Comparison of ENCODE assay signal across 13 cellular contexts in genomic region chrX:13373027-13373806, GRCh38. TPM values are rescaled to one million over a fixed set of nuclear protein-coding genes. Genes with fewer than 3 reads are reported as not detected.
DNase-seq lines count a peak whose midpoint lies in the region.
"Had no signal": no experiment of that assay in that cellular context is flagged by ENCODE, and none has a peak within 500 bp of the region (broad histone marks: within the 10 kb centered on the region; RNA-seq: fewer than 3 reads in every experiment).

No MANE protein-coding gene starts in this region.

- WGBS in esophagus, 2 donors = 61 to 77% methylated on average over 5 of the region's 5 CpGs

- no peaks in the 10 kb centered on the region for H3K4me1 ChIP-seq in esophagus (ENCODE audit: control insufficient read depth in 2 of 2, insufficient read depth in 2 of 2, low read length in 1 of 2)
- peaks cover 0 to 2% (median 2%) of the 10 kb centered on the region in 3 donors for H3K4me1 ChIP-seq in skeletal muscle tissue (ENCODE audit: control insufficient read depth in 3 of 3, insufficient read depth in 3 of 3, low read length in 3 of 3)
- H3K4me1 ChIP-seq in Karpas-422 (ENCODE audit: low read length) = no peaks in the 10 kb centered on the region

- H3K9me3 ChIP-seq in MG63 (no peaks in the 10 kb centered on the region), esophagus (ENCODE audit: control insufficient read depth in 2 of 2, insufficient read depth in 1 of 2, low read depth in 1 of 2, low read length in 1 of 2) (no peaks in the 10 kb centered on the region), skeletal muscle tissue (ENCODE audit: control insufficient read depth in 3 of 3, low read length in 3 of 3) (no peaks in the 10 kb centered on the region), Karpas-422 (ENCODE audit: low read length) (no peaks in the 10 kb centered on the region)

- H3K27ac ChIP-seq in esophagus (ENCODE audit: low read depth in 2 of 2, low read length in 1 of 2) = peak overlapping the region; percentile 42 to 52
- peak overlapping the region; percentile 39 for H3K27ac ChIP-seq in skeletal muscle tissue (ENCODE audit: low read depth, low read length)
- no peak overlapping the region for H3K27ac ChIP-seq in Karpas-422 (ENCODE audit: low read length)

- no peak overlapping the region for H3K4me2 ChIP-seq in Karpas-422 (ENCODE audit: low read depth, low read length, poor library complexity, severe bottlenecking)

- H3K4me3 ChIP-seq in MG63 (no peak overlapping the region), esophagus (ENCODE audit: low read depth in 1 of 2, low read length in 2 of 2) (no peak overlapping the region), skeletal muscle tissue (ENCODE audit: low read length in 3 of 3) (no peak overlapping the region), Karpas-422 (ENCODE audit: low read length) (no peak overlapping the region)

- no peak overlapping the region for H2AFZ ChIP-seq in Karpas-422 (ENCODE audit: low read length)

- H3K27me3 ChIP-seq in MG63 = no peaks in the 10 kb centered on the region
- no peaks in the 10 kb centered on the region for H3K27me3 ChIP-seq in esophagus (ENCODE audit: control insufficient read depth in 1 of 2, insufficient read depth in 2 of 2, low read length in 2 of 2)
- no peaks in the 10 kb centered on the region for H3K27me3 ChIP-seq in skeletal muscle tissue (ENCODE audit: control insufficient read depth in 3 of 3, insufficient read depth in 3 of 3, low read length in 3 of 3)
- H3K27me3 ChIP-seq in Karpas-422 (ENCODE audit: low read length) = no peaks in the 10 kb centered on the region

- no peak overlapping the region for H3K9ac ChIP-seq in skeletal muscle tissue (ENCODE audit: low read depth in 1 of 3, low read length in 3 of 3)
- H3K9ac ChIP-seq in Karpas-422 (ENCODE audit: low read length) = no peak overlapping the region

- DNase-seq in activated CD4-positive, alpha-beta T cell treated with anti-CD3 and anti-CD28 coated beads, Interleukin-2, amount 50 U/mL, for 48 hours = peak; percentile 7 to 8
- no peak for DNase-seq in activated CD4-positive, alpha-beta T cell treated with anti-CD3 and anti-CD28 coated beads for 4 hours
- DNase-seq in MG63 (peak; percentile 27), RPMI8226 (no peak), Karpas-422 (no peak), NCI-H1417 treated with DMSO at 0.1 percent for 48 hours (lab: John Stamatoyannopoulos, UW) (no peak)
- DNase-seq: activated naive CD8-positive, alpha-beta T cell treated with anti-CD3 and anti-CD28 coated beads, Interleukin-2, amount 10 ng/mL, durations not matched to agents 7 days and 5 days; left cardiac atrium had no signal

- H3K79me2 ChIP-seq in Karpas-422 (ENCODE audit: low read length) = no peaks in the 10 kb centered on the region

- H3K36me3 ChIP-seq in MG63 (no peaks in the 10 kb centered on the region), esophagus (ENCODE audit: control insufficient read depth in 2 of 2, insufficient read depth in 2 of 2, low read length in 1 of 2) (no peaks in the 10 kb centered on the region), skeletal muscle tissue (ENCODE audit: control insufficient read depth in 3 of 3, insufficient read depth in 3 of 3, low read length in 3 of 3) (no peaks in the 10 kb centered on the region), Karpas-422 (ENCODE audit: insufficient read depth, low read length) (no peaks in the 10 kb centered on the region)

- H3K9me2 ChIP-seq in Karpas-422 (replicated peaks; ENCODE audit: insufficient read depth, low read length) = no peaks in the 10 kb centered on the region

- H4K20me1 ChIP-seq in Karpas-422 (ENCODE audit: insufficient read depth, low read depth, low read length) = no peaks in the 10 kb centered on the region

RNA-seq across cellular contexts. Expression of gene ATXN3L, which starts 53.4 kb away (rescaled TPM):
- total RNA-seq in MG63 (2014; rRNA removed; shearing (Covaris generic); ENCODE audit: low replicate concordance) = not detected in 2 replicates
- polyA plus RNA-seq in esophagus = not detected
- total RNA-seq in skeletal muscle tissue = not detected
- not detected in 2 replicates for total RNA-seq in Karpas-422 (2014; rRNA removed; shearing (Covaris generic); ENCODE audit: low replicate concordance)
- total RNA-seq: activated CD8-positive, alpha-beta memory T cell treated with anti-CD3 and anti-CD28 coated beads for 36 hours; activated naive CD8-positive, alpha-beta T cell treated with anti-CD3 and anti-CD28 coated beads, Interleukin-2, amount 10 ng/mL, durations not matched to agents 7 days and 5 days; dermis blood vessel endothelial cell; left cardiac atrium had no signal
- polyA plus RNA-seq: neural cell had no signal

Comparison
In these comparisons a context has a peak if more than half of its experiments do, and no peak if none do; other contexts are left out.
1. DNase-seq: peak in activated CD4-positive, alpha-beta T cell treated with anti-CD3 and anti-CD28 coated beads, Interleukin-2, amount 50 U/mL, for 48 hours (2 of 2) and MG63 (single experiment); none in activated CD4-positive, alpha-beta T cell treated with anti-CD3 and anti-CD28 coated beads for 4 hours (0 of 2), RPMI8226 (single experiment), Karpas-422 (single experiment) and NCI-H1417 treated with DMSO at 0.1 percent for 48 hours (single experiment).